In genomic region chr5:142874537-142874936, GRCh38 we compare ENCODE assay signal across 9 cellular contexts.
DNase-seq lines count a peak whose midpoint lies in the region; ATAC-seq and TF ChIP-seq lines count a peak whose summit lies in the region.
"Had no signal": no experiment of that assay in that cellular context is flagged by ENCODE, and none has a peak within 500 bp of the region (broad histone marks: within the 10 kb centered on the region; RNA-seq: fewer than 3 reads in every experiment).

No MANE protein-coding gene starts in this region.

- TF ChIP-seq CTCF in C4-2B (conservative IDR thresholded peaks at IDR 0.05) = no peak

- peaks cover 60 to 71% of the 10 kb centered on the region in 2 donors for H3K4me1 ChIP-seq in duodenal mucosa (ENCODE audit: control insufficient read depth in 1 of 2, insufficient read depth in 2 of 2, low read length in 2 of 2)

- H3K27ac ChIP-seq in C4-2B (peak overlapping the region; percentile 78), duodenal mucosa (ENCODE audit: low read depth, low read length) (peak overlapping the region; percentile 59)

- ATAC-seq in HG02973 (IDR thresholded peaks at IDR 0.05; ENCODE audit: unreplicated experiment) = no peak
- no peak for ATAC-seq in GM18498 (IDR thresholded peaks at IDR 0.05; ENCODE audit: unreplicated experiment)

- H3K27me3 Mint-ChIP-seq in activated T-cell treated with anti-CD3 and anti-CD28 coated beads, Interleukin-2, amount 50 U/mL, for 24 hours = no peaks in the 10 kb centered on the region

- no peaks in the 10 kb centered on the region for H3K9me3 ChIP-seq in duodenal mucosa (ENCODE audit: control insufficient read depth in 1 of 2, low read length in 2 of 2)

- no peaks in the 10 kb centered on the region for H3K36me3 ChIP-seq in duodenal mucosa (ENCODE audit: control insufficient read depth in 1 of 2, insufficient read depth in 2 of 2, low read length in 2 of 2)

- H3K36me3 Mint-ChIP-seq in activated T-cell treated with anti-CD3 and anti-CD28 coated beads, Interleukin-2, amount 50 U/mL, for 24 hours (ENCODE audit: low read depth) = peaks cover 8% of the 10 kb centered on the region

- H3K4me3 Mint-ChIP-seq in activated T-cell treated with anti-CD3 and anti-CD28 coated beads, Interleukin-2, amount 50 U/mL, for 24 hours = no peak overlapping the region

- no peaks in the 10 kb centered on the region for H3K9me3 Mint-ChIP-seq in activated T-cell treated with anti-CD3 and anti-CD28 coated beads, Interleukin-2, amount 50 U/mL, for 24 hours

- DNase-seq in NCI-H446 treated with DMSO at 0.1 percent for 48 hours (lab: John Stamatoyannopoulos, UW) (peak; percentile 12), mesenteric fat pad (ENCODE audit: low spot score) (peak; percentile 94), SW 1271 (lab: John Stamatoyannopoulos, UW) (no peak)
- no peak for DNase-seq in activated T-cell treated with anti-CD3 and anti-CD28 coated beads, Interleukin-2, amount 50 U/mL, for 24 hours
- DNase-seq: NCI-H526 had no signal

- peak overlapping the region in 1 of 2 donors; percentile 23 for H3K4me3 ChIP-seq in duodenal mucosa (ENCODE audit: low read depth in 1 of 2, low read length in 2 of 2)

- H3K9ac ChIP-seq in duodenal mucosa (ENCODE audit: low read depth in 1 of 2, low read length in 2 of 2) = no peak overlapping the region

- H3K27ac Mint-ChIP-seq in activated T-cell treated with anti-CD3 and anti-CD28 coated beads, Interleukin-2, amount 50 U/mL, for 24 hours = no peak overlapping the region

- H3K27me3 ChIP-seq in duodenal mucosa (ENCODE audit: control insufficient read depth in 1 of 2, insufficient read depth in 2 of 2, low read length in 2 of 2) = no peaks in the 10 kb centered on the region

- peaks cover 4% of the 10 kb centered on the region for H3K4me1 Mint-ChIP-seq in activated T-cell treated with anti-CD3 and anti-CD28 coated beads, Interleukin-2, amount 50 U/mL, for 24 hours (ENCODE audit: low read depth)

Comparison
In these comparisons a context has a peak if more than half of its experiments do, and no peak if none do; other contexts are left out.
1. DNase-seq: peak in NCI-H446 treated with DMSO at 0.1 percent for 48 hours (single experiment) and mesenteric fat pad (single experiment); none in activated T-cell treated with anti-CD3 and anti-CD28 coated beads, Interleukin-2, amount 50 U/mL, for 24 hours (single experiment) and SW 1271 (0 of 2).